In genomic region chr12:58171914-58172313, GRCh38 we compare ENCODE assay signal across 21 cellular contexts.
A peak's percentile ranks its signal among the peaks of the same experiment; 100 is the strongest.
DNase-seq lines count a peak whose midpoint lies in the region; ATAC-seq, FAIRE-seq and TF ChIP-seq lines count a peak whose summit lies in the region.
"Had no signal": no experiment of that assay in that cellular context is flagged by ENCODE, and none has a peak within 500 bp of the region (broad histone marks: within the 10 kb centered on the region; RNA-seq: fewer than 3 reads in every experiment).

No MANE protein-coding gene starts in this region.

- FAIRE-seq in pancreas (lab: Jason Lieb, UNC), result no peak
- FAIRE-seq: GM18507, GM19239 had no signal

- H3K9me3 ChIP-seq in adipocyte (ENCODE audit: control insufficient read depth, low read length) (no peaks in the 10 kb centered on the region), pancreas (no peaks in the 10 kb centered on the region)
- H3K9me3 ChIP-seq: heart right ventricle had no signal

- peaks cover under 1% of the 10 kb centered on the region for H3K27me3 ChIP-seq in adipocyte (replicated peaks; ENCODE audit: control insufficient read depth, insufficient read depth, low read length)
- no peaks in the 10 kb centered on the region for H3K27me3 ChIP-seq in pancreas
- H3K27me3 ChIP-seq: heart right ventricle had no signal

- H3K9me3 Mint-ChIP-seq in progenitor cell of endocrine pancreas (ENCODE audit: low read depth), result no peaks in the 10 kb centered on the region
- H3K9me3 Mint-ChIP-seq: activated CD4-positive, alpha-beta T cell treated with anti-CD3 and anti-CD28 coated beads, Interleukin-2, amount 10 ng/mL, durations not matched to agents 7 days and 5 days; activated T-cell treated with anti-CD3 and anti-CD28 coated beads, Interleukin-2, amount 50 U/mL, for 24 hours; stimulated activated naive B cell treated with anti-CD40 and anti-IgM and Interleukin-4, amounts not matched to agents 10 μg/mL and 1 μg/mL and 100 μg/mL, for 72 hours had no signal

- peaks cover 22% of the 10 kb centered on the region for H3K4me1 ChIP-seq in adipocyte (ENCODE audit: control insufficient read depth, insufficient read depth, low read length)
- H3K4me1 ChIP-seq in pancreas, result peaks cover 0 to 10% (median 3%) of the 10 kb centered on the region in 3 donors

- TF ChIP-seq CTCF in C4-2B (conservative IDR thresholded peaks at IDR 0.05) (no peak), fibroblast of mammary gland (conservative IDR thresholded peaks at IDR 0.05; ENCODE audit: control insufficient read depth, insufficient read depth, low read depth, low read length) (no peak), pancreas (IDR thresholded peaks at IDR 0.05) (no peak), progenitor cell of endocrine pancreas (IDR thresholded peaks at IDR 0.05; ENCODE audit: unreplicated experiment) (no peak)

- ATAC-seq in pancreas, result peak; percentile 22 to 86 (median 44)
- ATAC-seq: right cardiac atrium; stimulated activated naive B cell treated with anti-CD40 and anti-IgM and Interleukin-4, amounts not matched to agents 10 μg/mL and 1 μg/mL and 100 μg/mL, for 72 hours had no signal

- WGBS in pancreas, 2 donors, result 11 to 12% methylated on average over 2 of the region's 2 CpGs

- H3K36me3 ChIP-seq in adipocyte (ENCODE audit: control insufficient read depth, insufficient read depth, low read length, severe bottlenecking) (no peaks in the 10 kb centered on the region), pancreas (no peaks in the 10 kb centered on the region)
- H3K36me3 ChIP-seq: heart right ventricle had no signal

- peaks cover 2% of the 10 kb centered on the region for H3K4me1 Mint-ChIP-seq in progenitor cell of endocrine pancreas (ENCODE audit: low read depth)
- H3K4me1 Mint-ChIP-seq: activated CD4-positive, alpha-beta T cell treated with anti-CD3 and anti-CD28 coated beads, Interleukin-2, amount 10 ng/mL, durations not matched to agents 7 days and 5 days had no signal

- intact Hi-C loops in pancreas (cut with DNase I), result no loop called here

- H3K4me3 ChIP-seq in adipocyte (ENCODE audit: low read length) (no peak overlapping the region), fibroblast of mammary gland (ENCODE audit: control insufficient read depth, low read depth, low read length) (no peak overlapping the region), pancreas (no peak overlapping the region)
- H3K4me3 ChIP-seq: heart right ventricle had no signal

- no peak overlapping the region for H3K27ac Mint-ChIP-seq in progenitor cell of endocrine pancreas
- H3K27ac Mint-ChIP-seq: activated CD4-positive, alpha-beta T cell treated with anti-CD3 and anti-CD28 coated beads, Interleukin-2, amount 10 ng/mL, durations not matched to agents 7 days and 5 days; activated T-cell treated with anti-CD3 and anti-CD28 coated beads, Interleukin-2, amount 50 U/mL, for 24 hours; stimulated activated naive B cell treated with anti-CD40 and anti-IgM and Interleukin-4, amounts not matched to agents 10 μg/mL and 1 μg/mL and 100 μg/mL, for 72 hours had no signal

- H3K27me3 Mint-ChIP-seq in progenitor cell of endocrine pancreas, result peaks cover 7% of the 10 kb centered on the region

- H3K27ac ChIP-seq in C4-2B (peak overlapping the region; percentile 6; the same call in 1 of the 2 replicates), pancreas (no peak overlapping the region), substantia nigra (ENCODE audit: low read depth, low read length, poor library complexity, severe bottlenecking) (no peak overlapping the region)
- H3K27ac ChIP-seq: heart right ventricle had no signal

- DNase-seq in adipocyte (ENCODE audit: low read depth) (peak; percentile 81), fibroblast of mammary gland (ENCODE audit: low read depth) (peak; percentile 45), pancreas (peak in 1 of 6 donors; percentile 16), substantia nigra (lab: John Stamatoyannopoulos, UW) (no peak), progenitor cell of endocrine pancreas (ENCODE audit: low spot score, unreplicated experiment) (no peak), activated gamma-delta T cell (lab: John Stamatoyannopoulos, UW) (no peak), NCI-H1694 (lab: John Stamatoyannopoulos, UW) (no peak)
- DNase-seq: activated CD4-positive, alpha-beta T cell treated with anti-CD3 and anti-CD28 coated beads, Interleukin-2, amount 10 ng/mL, durations not matched to agents 7 days and 5 days; activated T-cell treated with anti-CD3 and anti-CD28 coated beads, Interleukin-2, amount 50 U/mL, for 24 hours; amniotic stem cell; Calu3; effector CD8-positive, alpha-beta T cell; heart right ventricle; naive B cell; NCI-H1092; right cardiac atrium; stimulated activated naive B cell treated with anti-CD40 and anti-IgM and Interleukin-4, amounts not matched to agents 10 μg/mL and 1 μg/mL and 100 μg/mL, for 72 hours; T-helper 2 cell had no signal

- H3K36me3 Mint-ChIP-seq in progenitor cell of endocrine pancreas (ENCODE audit: insufficient read depth), result no peaks in the 10 kb centered on the region
- H3K36me3 Mint-ChIP-seq: stimulated activated naive B cell treated with anti-CD40 and anti-IgM and Interleukin-4, amounts not matched to agents 10 μg/mL and 1 μg/mL and 100 μg/mL, for 72 hours had no signal

- no peak overlapping the region for H3K4me3 Mint-ChIP-seq in progenitor cell of endocrine pancreas (ENCODE audit: low read depth)
- H3K4me3 Mint-ChIP-seq: activated CD4-positive, alpha-beta T cell treated with anti-CD3 and anti-CD28 coated beads, Interleukin-2, amount 10 ng/mL, durations not matched to agents 7 days and 5 days; activated T-cell treated with anti-CD3 and anti-CD28 coated beads, Interleukin-2, amount 50 U/mL, for 24 hours; naive B cell; stimulated activated naive B cell treated with anti-CD40 and anti-IgM and Interleukin-4, amounts not matched to agents 10 μg/mL and 1 μg/mL and 100 μg/mL, for 72 hours had no signal

- no peak overlapping the region for H3K9ac ChIP-seq in adipocyte (ENCODE audit: low read length)

Comparison
In these comparisons a context has a peak if more than half of its experiments do, and no peak if none do; other contexts are left out.
1. DNase-seq: peak in adipocyte (single experiment) and fibroblast of mammary gland (single experiment); none in substantia nigra (0 of 49), progenitor cell of endocrine pancreas (single experiment), activated gamma-delta T cell (single experiment) and NCI-H1694 (single experiment).